Comparison of ENCODE assay signal across 31 cellular contexts in genomic region chr5:149298163-149298562, GRCh38. TPM values are rescaled to one million over a fixed set of nuclear protein-coding genes. Genes with fewer than 3 reads are reported as not detected.
A peak's percentile ranks its signal among the peaks of the same experiment; 100 is the strongest.
DNase-seq lines count a peak whose midpoint lies in the region; ATAC-seq and TF ChIP-seq lines count a peak whose summit lies in the region.
"Had no signal": no experiment of that assay in that cellular context is flagged by ENCODE, and none has a peak within 500 bp of the region (broad histone marks: within the 10 kb centered on the region; RNA-seq: fewer than 3 reads in every experiment).

No MANE protein-coding gene starts in this region.

- H4K20me1 ChIP-seq in BLaER1 treated with 17β-estradiol and CSF1 and Interleukin-3, amounts not matched to agents 10 nM and 100 nM: no peaks in the 10 kb centered on the region

- intact Hi-C loops in activated CD8-positive, alpha-beta T cell treated with anti-CD3 and anti-CD28 coated beads for 36 hours (cut with micrococcal nuclease): no loop called here

- no peak overlapping the region for H3K4me3 ChIP-seq in BLaER1 treated with 17β-estradiol and CSF1 and Interleukin-3, amounts not matched to agents 10 nM and 100 nM
- H3K4me3 ChIP-seq: coronary artery, GM12878, neural progenitor cell, sigmoid colon, SJCRH30, testis, uterus had no signal

- no peaks in the 10 kb centered on the region for H3K9me3 ChIP-seq in BLaER1 treated with 17β-estradiol and CSF1 and Interleukin-3, amounts not matched to agents 10 nM and 100 nM (replicated peaks in 1 of 11)
- H3K9me3 ChIP-seq: sigmoid colon, SJCRH30, testis, uterus had no signal

- H3K9ac ChIP-seq in BLaER1 treated with 17β-estradiol and CSF1 and Interleukin-3, amounts not matched to agents 10 nM and 100 nM: no peak overlapping the region
- H3K9ac ChIP-seq: neural progenitor cell had no signal

- no peak for DNase-seq in activated CD8-positive, alpha-beta T cell treated with anti-CD3 and anti-CD28 coated beads for 36 hours
- DNase-seq in activated CD8-positive, alpha-beta T cell treated with anti-CD3 and anti-CD28 coated beads, Interleukin-2, amount 10 ng/mL, durations not matched to agents 7 days and 5 days: no peak
- DNase-seq in foreskin keratinocyte (no peak), NCI-H446 treated with DMSO at 0.1 percent for 48 hours (lab: John Stamatoyannopoulos, UW) (no peak), T-helper 2 cell (no peak), islet precursor cell (no peak)
- peak in 3 of 10 donors; percentile 24 to 55 (median 50) for DNase-seq in naive thymus-derived CD8-positive, alpha-beta T cell
- DNase-seq: 8988T; activated CD4-positive, alpha-beta T cell treated with anti-CD3 and anti-CD28 coated beads, Interleukin-2, amount 50 U/mL, for 48 hours; activated CD4-positive, CD25-positive, alpha-beta regulatory T cell; activated CD8-positive, alpha-beta memory T cell treated with anti-CD3 and anti-CD28 coated beads, Interleukin-2, amount 50 U/mL, for 48 hours; activated effector memory CD4-positive, alpha-beta T cell treated with Interleukin-2 at 50 U/mL for 16 hours; CD4-positive, CD25-positive, alpha-beta regulatory T cell; DMS 273 treated with DMSO at 0.1 percent for 48 hours; effector memory CD4-positive, alpha-beta T cell; EL; hypothalamus; immature natural killer cell; MM.1S; NCI-H1417; NCI-H2081; NCI-H2227 treated with DMSO at 0.1 percent for 48 hours; sigmoid colon; SJCRH30; stimulated activated CD4-positive, alpha-beta T cell treated with anti-CD3 and anti-CD28 coated beads, Interleukin-15, amount 100 ng/mL, for 24 hours; testis had no signal

- peak; percentile 39 for ATAC-seq in activated CD8-positive, alpha-beta T cell treated with anti-CD3 and anti-CD28 coated beads for 36 hours
- no peak for ATAC-seq in activated CD8-positive, alpha-beta T cell treated with anti-CD3 and anti-CD28 coated beads, Interleukin-2, amount 10 ng/mL, durations not matched to agents 7 days and 5 days
- ATAC-seq in foreskin keratinocyte: no peak
- ATAC-seq in naive thymus-derived CD8-positive, alpha-beta T cell: peak; percentile 73 to 83
- ATAC-seq: GM12878 had no signal

- H3K4me2 ChIP-seq in BLaER1 treated with 17β-estradiol and CSF1 and Interleukin-3, amounts not matched to agents 10 nM and 100 nM: peak overlapping the region; percentile 69 to 93 (median 88); a peak in 21 of 22 replicates
- H3K4me2 ChIP-seq: neural progenitor cell had no signal

- TF ChIP-seq CTCF in activated CD8-positive, alpha-beta T cell treated with anti-CD3 and anti-CD28 coated beads for 36 hours (IDR thresholded peaks at IDR 0.05): no peak
- TF ChIP-seq CTCF in foreskin keratinocyte (conservative IDR thresholded peaks at IDR 0.05): no peak

- H3K4me3 Mint-ChIP-seq in activated CD8-positive, alpha-beta T cell treated with anti-CD3 and anti-CD28 coated beads for 36 hours: no peak overlapping the region
- H3K4me3 Mint-ChIP-seq in activated CD8-positive, alpha-beta T cell treated with anti-CD3 and anti-CD28 coated beads, Interleukin-2, amount 10 ng/mL, durations not matched to agents 7 days and 5 days: no peak overlapping the region
- H3K4me3 Mint-ChIP-seq in naive thymus-derived CD8-positive, alpha-beta T cell: peak overlapping the region in 8 of 10 donors; percentile 1 to 74 (median 57)
- H3K4me3 Mint-ChIP-seq: CD4-positive, CD25-positive, alpha-beta regulatory T cell; immature natural killer cell; neural progenitor cell had no signal

- peaks cover 19% of the 10 kb centered on the region for H3K4me1 Mint-ChIP-seq in activated CD8-positive, alpha-beta T cell treated with anti-CD3 and anti-CD28 coated beads for 36 hours (ENCODE audit: low read depth)
- peaks cover 4% of the 10 kb centered on the region for H3K4me1 Mint-ChIP-seq in activated CD8-positive, alpha-beta T cell treated with anti-CD3 and anti-CD28 coated beads, Interleukin-2, amount 10 ng/mL, durations not matched to agents 7 days and 5 days (ENCODE audit: low read depth)
- peaks cover 19 to 59% (median 45%) of the 10 kb centered on the region in 4 donors for H3K4me1 Mint-ChIP-seq in naive thymus-derived CD8-positive, alpha-beta T cell
- H3K4me1 Mint-ChIP-seq: immature natural killer cell had no signal

- H3K27ac ChIP-seq in BLaER1 treated with 17β-estradiol and CSF1 and Interleukin-3, amounts not matched to agents 10 nM and 100 nM: 0 out of 22 replicates have a peak overlapping the region, but pooled peaks of 1 of the 11 experiments have one; percentile 4
- H3K27ac ChIP-seq in foreskin keratinocyte: peak overlapping the region; percentile 99
- H3K27ac ChIP-seq: coronary artery, neural progenitor cell, sigmoid colon, SJCRH30 had no signal

- CTCF ChIA-PET in activated CD8-positive, alpha-beta T cell treated with anti-CD3 and anti-CD28 coated beads for 36 hours (lab: Charles Lee): interaction anchor here (1.1 to 2.1 kb wide), 8 partner anchors 9 to 144 kb away, joined by 3 to 7 read pairs (median 6); no protein-coding TSS in a partner anchor
- CTCF ChIA-PET in activated CD8-positive, alpha-beta T cell treated with anti-CD3 and anti-CD28 coated beads, Interleukin-2, amount 10 ng/mL, durations not matched to agents 7 days and 5 days (lab: Charles Lee): interaction anchor here (0.9 to 1.5 kb wide), 4 partner anchors 17 to 75 kb away, joined by 3 to 4 read pairs (median 4); no protein-coding TSS in a partner anchor

- H3K36me3 Mint-ChIP-seq in activated CD8-positive, alpha-beta T cell treated with anti-CD3 and anti-CD28 coated beads for 36 hours (ENCODE audit: low read depth): no peaks in the 10 kb centered on the region
- no peaks in the 10 kb centered on the region for H3K36me3 Mint-ChIP-seq in activated CD8-positive, alpha-beta T cell treated with anti-CD3 and anti-CD28 coated beads, Interleukin-2, amount 10 ng/mL, durations not matched to agents 7 days and 5 days (ENCODE audit: low read depth)
- H3K36me3 Mint-ChIP-seq in naive thymus-derived CD8-positive, alpha-beta T cell: no peaks in the 10 kb centered on the region
- H3K36me3 Mint-ChIP-seq: CD4-positive, CD25-positive, alpha-beta regulatory T cell; immature natural killer cell; neural progenitor cell had no signal

- H3K27me3 ChIP-seq in BLaER1 treated with 17β-estradiol and CSF1 and Interleukin-3, amounts not matched to agents 10 nM and 100 nM: no peaks in the 10 kb centered on the region
- H3K27me3 ChIP-seq in foreskin keratinocyte: no peaks in the 10 kb centered on the region
- H3K27me3 ChIP-seq: neural progenitor cell, sigmoid colon, testis, uterus had no signal

- no peak overlapping the region for H3K27ac Mint-ChIP-seq in activated CD8-positive, alpha-beta T cell treated with anti-CD3 and anti-CD28 coated beads for 36 hours
- H3K27ac Mint-ChIP-seq in activated CD8-positive, alpha-beta T cell treated with anti-CD3 and anti-CD28 coated beads, Interleukin-2, amount 10 ng/mL, durations not matched to agents 7 days and 5 days: no peak overlapping the region
- H3K27ac Mint-ChIP-seq in naive thymus-derived CD8-positive, alpha-beta T cell: peak overlapping the region; percentile 2 to 89 (median 86)
- H3K27ac Mint-ChIP-seq: CD4-positive, CD25-positive, alpha-beta regulatory T cell; immature natural killer cell; neural progenitor cell had no signal

- POLR2A ChIA-PET in activated CD8-positive, alpha-beta T cell treated with anti-CD3 and anti-CD28 coated beads for 36 hours (lab: Charles Lee): interaction anchor here (1.3 to 1.4 kb wide), 2 partner anchors 10 to 22 kb away, joined by 3 to 6 read pairs; no protein-coding TSS in a partner anchor
- POLR2A ChIA-PET in activated CD8-positive, alpha-beta T cell treated with anti-CD3 and anti-CD28 coated beads, Interleukin-2, amount 10 ng/mL, durations not matched to agents 7 days and 5 days (lab: Charles Lee): interaction anchor here (0.6 kb wide), 1 partner anchor 8 kb away, joined by 3 read pairs; no protein-coding TSS in a partner anchor
- POLR2A ChIA-PET in naive thymus-derived CD8-positive, alpha-beta T cell (lab: Charles Lee): interaction anchor here (0.6 to 1.2 kb wide), 4 partner anchors 15 to 58 kb away, joined by 3 to 4 read pairs (median 3); partner anchors contain the start of gene GRPEL2

- no peaks in the 10 kb centered on the region for H3K27me3 Mint-ChIP-seq in activated CD8-positive, alpha-beta T cell treated with anti-CD3 and anti-CD28 coated beads for 36 hours
- H3K27me3 Mint-ChIP-seq in activated CD8-positive, alpha-beta T cell treated with anti-CD3 and anti-CD28 coated beads, Interleukin-2, amount 10 ng/mL, durations not matched to agents 7 days and 5 days (ENCODE audit: low read depth): peaks cover 11% of the 10 kb centered on the region
- H3K27me3 Mint-ChIP-seq in naive thymus-derived CD8-positive, alpha-beta T cell: peaks cover 0 to 2% (median 0%) of the 10 kb centered on the region in 5 donors

- no peaks in the 10 kb centered on the region for H3K9me3 Mint-ChIP-seq in activated CD8-positive, alpha-beta T cell treated with anti-CD3 and anti-CD28 coated beads for 36 hours
- no peaks in the 10 kb centered on the region for H3K9me3 Mint-ChIP-seq in activated CD8-positive, alpha-beta T cell treated with anti-CD3 and anti-CD28 coated beads, Interleukin-2, amount 10 ng/mL, durations not matched to agents 7 days and 5 days (ENCODE audit: insufficient read depth)
- H3K9me3 Mint-ChIP-seq in naive thymus-derived CD8-positive, alpha-beta T cell: no peaks in the 10 kb centered on the region
- H3K9me3 Mint-ChIP-seq: CD4-positive, CD25-positive, alpha-beta regulatory T cell; immature natural killer cell; neural progenitor cell had no signal

- H3K4me1 ChIP-seq in BLaER1 treated with 17β-estradiol and CSF1 and Interleukin-3, amounts not matched to agents 10 nM and 100 nM: peaks cover 69 to 99% (median 87%) of the 10 kb centered on the region in 10 experiments
- peaks cover 19% of the 10 kb centered on the region for H3K4me1 ChIP-seq in foreskin keratinocyte
- H3K4me1 ChIP-seq: sigmoid colon, SJCRH30, uterus had no signal

- 0 out of 22 replicates have a peak, but pooled peaks cover 0 to 4% (median 0%) of the 10 kb centered on the region in 11 experiments for H3K36me3 ChIP-seq in BLaER1 treated with 17β-estradiol and CSF1 and Interleukin-3, amounts not matched to agents 10 nM and 100 nM
- H3K36me3 ChIP-seq: neural progenitor cell, sigmoid colon, SJCRH30, uterus had no signal

RNA-seq across cellular contexts. Expression of gene AFAP1L1, which starts 26.5 kb away (rescaled TPM):
- 1 to 10 TPM; 1.3 to 1.6 TPM for total RNA-seq in activated CD8-positive, alpha-beta T cell treated with anti-CD3 and anti-CD28 coated beads for 36 hours
- total RNA-seq in activated CD8-positive, alpha-beta T cell treated with anti-CD3 and anti-CD28 coated beads, Interleukin-2, amount 10 ng/mL, durations not matched to agents 7 days and 5 days: not detected
- total RNA-seq in foreskin keratinocyte: 16.5 and 16.6 TPM in 2 replicates
- 9.8 and 10.1 TPM in 2 replicates for polyA plus RNA-seq in foreskin keratinocyte
- total RNA-seq in naive thymus-derived CD8-positive, alpha-beta T cell: under 1 TPM; 0.13 to 0.27 TPM
- 1 to 10 TPM in 2 of 3 donors, under 1 TPM in 1; 0.56 to 1.2 (median 1.1) TPM for polyA plus RNA-seq in naive thymus-derived CD8-positive, alpha-beta T cell
- total RNA-seq: CD4-positive, CD25-positive, alpha-beta regulatory T cell; GM12878 had no signal

RNA-seq across cellular contexts. Expression of gene GRPEL2, which starts 47.1 kb away (rescaled TPM):
- total RNA-seq in activated CD8-positive, alpha-beta T cell treated with anti-CD3 and anti-CD28 coated beads for 36 hours: 10 to 100 TPM; 31.0 to 31.1 TPM
- total RNA-seq in activated CD8-positive, alpha-beta T cell treated with anti-CD3 and anti-CD28 coated beads, Interleukin-2, amount 10 ng/mL, durations not matched to agents 7 days and 5 days: 10 to 100 TPM; 29.9 to 30.0 TPM
- 24.9 and 25.2 TPM in 2 replicates for total RNA-seq in foreskin keratinocyte
- polyA plus RNA-seq in foreskin keratinocyte: 7.7 and 9.5 TPM in 2 replicates
- total RNA-seq in naive thymus-derived CD8-positive, alpha-beta T cell: 10 to 100 TPM; 47.6 to 48.0 TPM
- polyA plus RNA-seq in naive thymus-derived CD8-positive, alpha-beta T cell: 1 to 10 TPM; 4.2 to 6.6 (median 5.8) TPM

RNA-seq across cellular contexts. Expression of gene PCYOX1L, which starts 59.7 kb away (rescaled TPM):
- 10 to 100 TPM; 19.7 to 21.2 TPM for total RNA-seq in activated CD8-positive, alpha-beta T cell treated with anti-CD3 and anti-CD28 coated beads for 36 hours
- 10 to 100 TPM; 33.9 to 35.0 TPM for total RNA-seq in activated CD8-positive, alpha-beta T cell treated with anti-CD3 and anti-CD28 coated beads, Interleukin-2, amount 10 ng/mL, durations not matched to agents 7 days and 5 days
- total RNA-seq in foreskin keratinocyte: 6.8 and 7.0 TPM in 2 replicates
- 4.7 and 6.0 TPM in 2 replicates for polyA plus RNA-seq in foreskin keratinocyte
- total RNA-seq in naive thymus-derived CD8-positive, alpha-beta T cell: 10 to 100 TPM; 40.0 to 47.0 TPM
- 10 to 100 TPM in 2 of 3 donors, 1 to 10 TPM in 1; 6.6 to 17.6 (median 12.6) TPM for polyA plus RNA-seq in naive thymus-derived CD8-positive, alpha-beta T cell

Comparison
In these comparisons a context has a peak if more than half of its experiments do, and no peak if none do; other contexts are left out.
1. ATAC-seq: peak in activated CD8-positive, alpha-beta T cell treated with anti-CD3 and anti-CD28 coated beads for 36 hours (single experiment) and naive thymus-derived CD8-positive, alpha-beta T cell (2 of 2); none in activated CD8-positive, alpha-beta T cell treated with anti-CD3 and anti-CD28 coated beads, Interleukin-2, amount 10 ng/mL, durations not matched to agents 7 days and 5 days (single experiment) and foreskin keratinocyte (single experiment).
2. H3K27ac Mint-ChIP-seq: peak in naive thymus-derived CD8-positive, alpha-beta T cell (10 of 10); none in activated CD8-positive, alpha-beta T cell treated with anti-CD3 and anti-CD28 coated beads for 36 hours (single experiment) and activated CD8-positive, alpha-beta T cell treated with anti-CD3 and anti-CD28 coated beads, Interleukin-2, amount 10 ng/mL, durations not matched to agents 7 days and 5 days (single experiment).
3. H3K4me3 Mint-ChIP-seq: peak in naive thymus-derived CD8-positive, alpha-beta T cell (8 of 10); none in activated CD8-positive, alpha-beta T cell treated with anti-CD3 and anti-CD28 coated beads for 36 hours (single experiment) and activated CD8-positive, alpha-beta T cell treated with anti-CD3 and anti-CD28 coated beads, Interleukin-2, amount 10 ng/mL, durations not matched to agents 7 days and 5 days (single experiment).